8 cellular contexts compared by ENCODE assay signal in genomic region chr19:1027020-1027952, GRCh38. TPM values are rescaled to one million over a fixed set of nuclear protein-coding genes. Genes with fewer than 3 reads are reported as not detected.
A peak's percentile ranks its signal among the peaks of the same experiment; 100 is the strongest.
DNase-seq lines count a peak whose midpoint lies in the region; ATAC-seq and TF ChIP-seq lines count a peak whose summit lies in the region.

No MANE protein-coding gene starts in this region.

- ATAC-seq in HG03521 (IDR thresholded peaks at IDR 0.05; ENCODE audit: unreplicated experiment) (no peak), GM19395 (IDR thresholded peaks at IDR 0.05; ENCODE audit: unreplicated experiment) (no peak)

- peaks cover 8% of the 10 kb centered on the region for H3K36me3 ChIP-seq in cardiac muscle cell

- H3K27ac ChIP-seq in cardiac muscle cell = peak overlapping the region; percentile 100

- H3K4me3 ChIP-seq in cardiac muscle cell = peak overlapping the region; percentile 99
- H3K4me3 ChIP-seq in retinal pigment epithelial cell (ENCODE audit: low read length) = peak overlapping the region; percentile 98

- no peaks in the 10 kb centered on the region for H3K4me1 ChIP-seq in cardiac muscle cell (ENCODE audit: low read depth)

- DNase-seq in COLO668 (lab: John Stamatoyannopoulos, UW; ENCODE audit: unreplicated experiment) (peak; percentile 51), HT1080 (ENCODE audit: low read depth) (peak; percentile 50), cardiac muscle cell (ENCODE audit: low read depth in 1 of 2, low spot score in 1 of 2) (peak in 1 of 2 donors; percentile 54), retinal pigment epithelial cell (ENCODE audit: low read depth) (no peak), NCI-H1694 treated with DMSO at 0.1 percent for 48 hours (lab: John Stamatoyannopoulos, UW) (no peak)
- peak; percentile 27 for DNase-seq in activated effector memory CD4-positive, alpha-beta T cell treated with Interleukin-2 at 50 U/mL for 16 hours

- no peaks in the 10 kb centered on the region for H3K27me3 ChIP-seq in cardiac muscle cell

- no peaks in the 10 kb centered on the region for H3K9me3 ChIP-seq in cardiac muscle cell (ENCODE audit: low read depth)

- TF ChIP-seq CTCF in cardiac muscle cell (IDR thresholded peaks at IDR 0.05; ENCODE audit: low read depth, low read length) (no peak), retinal pigment epithelial cell (conservative IDR thresholded peaks at IDR 0.05; ENCODE audit: low read depth, low read length) (no peak)

RNA-seq across cellular contexts. Expression of gene CNN2, which starts 0.9 kb away (rescaled TPM):
- 122 and 196 TPM in 2 replicates for total RNA-seq in HT1080 (2014; rRNA removed; shearing (Covaris generic))
- 152 and 160 TPM in 2 replicates for polyA plus RNA-seq in HT1080 (2015; cell fraction: cytosol; rRNA removed)
- 94.6 and 96.7 TPM in 2 replicates for polyA plus RNA-seq in HT1080 (2015; cell fraction: nucleus; rRNA removed)
- 158 TPM in 2 replicates for total RNA-seq in cardiac muscle cell
- 183 and 185 TPM in 2 replicates for polyA plus RNA-seq in cardiac muscle cell

RNA-seq across cellular contexts. Expression of gene RNU6-2, which starts 6.0 kb away (rescaled TPM):
- not detected in 2 replicates for total RNA-seq in HT1080 (2014; rRNA removed; shearing (Covaris generic))
- not detected in 2 replicates for polyA plus RNA-seq in HT1080 (2015; cell fraction: cytosol; rRNA removed)
- not detected in 2 replicates for polyA plus RNA-seq in HT1080 (2015; cell fraction: nucleus; rRNA removed)
- total RNA-seq in cardiac muscle cell = not detected in 2 replicates
- not detected in 2 replicates for polyA plus RNA-seq in cardiac muscle cell

RNA-seq across cellular contexts. Expression of gene TMEM259, which starts 6.4 kb away (rescaled TPM):
- total RNA-seq in HT1080 (2014; rRNA removed; shearing (Covaris generic)) = 127 and 130 TPM in 2 replicates
- 127 and 148 TPM in 2 replicates for polyA plus RNA-seq in HT1080 (2015; cell fraction: cytosol; rRNA removed)
- 708 and 783 TPM in 2 replicates for polyA plus RNA-seq in HT1080 (2015; cell fraction: nucleus; rRNA removed)
- 228 and 370 TPM in 2 replicates for total RNA-seq in cardiac muscle cell
- polyA plus RNA-seq in cardiac muscle cell = 403 and 445 TPM in 2 replicates

RNA-seq across cellular contexts. Expression of gene ABCA7, which starts 12.6 kb away (rescaled TPM):
- total RNA-seq in HT1080 (2014; rRNA removed; shearing (Covaris generic)) = 2.0 and 3.0 TPM in 2 replicates
- 1.1 and 3.2 TPM in 2 replicates for polyA plus RNA-seq in HT1080 (2015; cell fraction: cytosol; rRNA removed)
- polyA plus RNA-seq in HT1080 (2015; cell fraction: nucleus; rRNA removed) = 14.4 and 14.9 TPM in 2 replicates
- total RNA-seq in cardiac muscle cell = 43.6 and 44.0 TPM in 2 replicates
- 36.8 and 60.4 TPM in 2 replicates for polyA plus RNA-seq in cardiac muscle cell

RNA-seq across cellular contexts. Expression of gene GRIN3B, which starts 27.1 kb away (rescaled TPM):
- 0.03 TPM in 1 of 2 replicates, not detected in the other for total RNA-seq in HT1080 (2014; rRNA removed; shearing (Covaris generic))
- 0.08 and 0.18 TPM in 2 replicates for polyA plus RNA-seq in HT1080 (2015; cell fraction: cytosol; rRNA removed)
- polyA plus RNA-seq in HT1080 (2015; cell fraction: nucleus; rRNA removed) = 0.62 and 0.73 TPM in 2 replicates
- 5.4 and 8.5 TPM in 2 replicates for total RNA-seq in cardiac muscle cell
- 3.0 and 4.9 TPM in 2 replicates for polyA plus RNA-seq in cardiac muscle cell

Comparison
In these comparisons a context has a peak if more than half of its experiments do, and no peak if none do; other contexts are left out.
1. DNase-seq: peak in COLO668 (single experiment), HT1080 (single experiment) and activated effector memory CD4-positive, alpha-beta T cell treated with Interleukin-2 at 50 U/mL for 16 hours (single experiment); none in retinal pigment epithelial cell (single experiment) and NCI-H1694 treated with DMSO at 0.1 percent for 48 hours (single experiment).